1 cellular context compared by ENCODE assay signal in genomic region chr15:82749951-82750830, GRCh38.
A peak's percentile ranks its signal among the peaks of the same experiment; 100 is the strongest.
TF ChIP-seq lines count a peak whose summit lies in the region.

No MANE protein-coding gene starts in this region.

TF ChIP-seq in K562, 482 proteins besides CTCF, POLR2A, EP300 and RAD21 (continued from another document and continues in another):
- TF ChIP-seq E2F4 (CRISPR knock-in tag; IDR thresholded peaks at IDR 0.05; ENCODE audit: low read depth) (0 out of 2 replicates have a peak, but pooled peaks have one; percentile 4), GTF2A2 (tag; IDR thresholded peaks at IDR 0.05) (no peak), SREBF1 (IDR thresholded peaks at IDR 0.05; ENCODE audit: borderline replicate concordance, low read depth, low read length) (no peak), JUND (IDR thresholded peaks at IDR 0.05; ENCODE audit: borderline replicate concordance, low read depth, low read length) (peak; percentile 50; the same call in 1 of the 2 replicates), JUND (tag; IDR thresholded peaks at IDR 0.05; ENCODE audit: borderline replicate concordance, low read depth, low read length) (no peak; the same call in 2 of the 3 replicates), POLR2G (IDR thresholded peaks at IDR 0.05; ENCODE audit: low read depth, low read length) (peak; percentile 94), TCF15 (CRISPR knock-in tag; IDR thresholded peaks at IDR 0.05) (no peak), NFATC3 (IDR thresholded peaks at IDR 0.05) (no peak), KDM4B (IDR thresholded peaks at IDR 0.05; ENCODE audit: borderline replicate concordance in 2 of 2, low read depth in 1 of 2) (peak in 1 of 2 experiments; percentile 60; a peak in 1 of 4 replicates), MITF (IDR thresholded peaks at IDR 0.05) (no peak), NRF1 (conservative IDR thresholded peaks at IDR 0.05 in 1 of 2, IDR thresholded peaks at IDR 0.05 in 1 of 2) (peak; percentile 90 to 92), ESRRA (IDR thresholded peaks at IDR 0.05; ENCODE audit: borderline replicate concordance, low read depth) (peak; percentile 15; the same call in 1 of the 2 replicates), ZSCAN29 (IDR thresholded peaks at IDR 0.05) (no peak; the same call in 1 of the 2 replicates), ZNF124 (CRISPR knock-in tag; IDR thresholded peaks at IDR 0.05) (no peak), NR1H2 (CRISPR knock-in tag; IDR thresholded peaks at IDR 0.05) (no peak), KLF13 (tag; IDR thresholded peaks at IDR 0.05; ENCODE audit: borderline replicate concordance, low read depth) (0 out of 2 replicates have a peak, but pooled peaks have one; percentile 5), PCBP2 (IDR thresholded peaks at IDR 0.05; ENCODE audit: low read depth, low read length, poor library complexity, severe bottlenecking) (no peak), SNAPC5 (CRISPR knock-in tag; IDR thresholded peaks at IDR 0.05) (no peak), ZBTB9 (CRISPR knock-in tag; IDR thresholded peaks at IDR 0.05) (no peak), MAFF (IDR thresholded peaks at IDR 0.05; ENCODE audit: low read length) (no peak), ZFX (CRISPR knock-in tag; IDR thresholded peaks at IDR 0.05) (peak; percentile 70), KDM2B (CRISPR knock-in tag; IDR thresholded peaks at IDR 0.05) (no peak), TRIM24 (IDR thresholded peaks at IDR 0.05) (0 out of 4 replicates have a peak, but pooled peaks of 1 of the 2 experiments have one; percentile 12), CREBBP (IDR thresholded peaks at IDR 0.05; ENCODE audit: low read depth, low read length) (no peak), USF2 (CRISPR knock-in tag; IDR thresholded peaks at IDR 0.05) (no peak), MCM5 (IDR thresholded peaks at IDR 0.05; ENCODE audit: low read depth) (no peak), CBX1 (IDR thresholded peaks at IDR 0.05; ENCODE audit: low read depth) (no peak), SP2 (IDR thresholded peaks at IDR 0.05; ENCODE audit: extremely low read depth, low read depth, low read length, poor library complexity, severe bottlenecking) (no peak), POLR2AphosphoS5 (IDR thresholded peaks at IDR 0.05; ENCODE audit: control insufficient read depth, insufficient read depth, low read depth, low read length) (peak; percentile 94), PHB (CRISPR knock-in tag; IDR thresholded peaks at IDR 0.05) (no peak), ZNF384 (IDR thresholded peaks at IDR 0.05; ENCODE audit: low read depth, low read length) (0 out of 2 replicates have a peak, but pooled peaks have one; percentile 34), ZNF589 (CRISPR knock-in tag; IDR thresholded peaks at IDR 0.05; ENCODE audit: low read depth) (no peak), ZNF445 (CRISPR knock-in tag; IDR thresholded peaks at IDR 0.05; ENCODE audit: low read depth) (no peak), CREB5 (CRISPR knock-in tag; IDR thresholded peaks at IDR 0.05) (no peak), IRF9 (tag; IDR thresholded peaks at IDR 0.05) (no peak), JUN (IDR thresholded peaks at IDR 0.05; ENCODE audit: borderline replicate concordance, low read depth, low read length) (peak; percentile 62; the same call in 1 of the 2 replicates), JUN (CRISPR knock-in tag; IDR thresholded peaks at IDR 0.05; ENCODE audit: borderline replicate concordance) (no peak), ZNF407 (IDR thresholded peaks at IDR 0.05; ENCODE audit: low read depth) (no peak), ETV1 (tag; conservative IDR thresholded peaks at IDR 0.05; ENCODE audit: low read depth) (peak; percentile 57), HMGXB4 (CRISPR knock-in tag; IDR thresholded peaks at IDR 0.05) (peak; percentile 26; the same call in 1 of the 2 replicates), NFE2L1 (tag; IDR thresholded peaks at IDR 0.05; ENCODE audit: borderline replicate concordance, low read depth) (no peak), E2F5 (CRISPR knock-in tag; IDR thresholded peaks at IDR 0.05) (no peak), SMAD1 (IDR thresholded peaks at IDR 0.05; ENCODE audit: low read depth, low read length, partially characterized antibody) (peak; percentile 90), MIER1 (IDR thresholded peaks at IDR 0.05; ENCODE audit: low read depth) (no peak), L3MBTL2 (IDR thresholded peaks at IDR 0.05) (peak; percentile 64; the same call in 1 of the 2 replicates), ZNF77 (CRISPR knock-in tag; IDR thresholded peaks at IDR 0.05) (no peak), PCBP1 (IDR thresholded peaks at IDR 0.05; ENCODE audit: low read depth, low read length, poor library complexity, severe bottlenecking) (no peak)
